ENCODE assay signal across 12 cellular contexts in the genomic region with DNA sequence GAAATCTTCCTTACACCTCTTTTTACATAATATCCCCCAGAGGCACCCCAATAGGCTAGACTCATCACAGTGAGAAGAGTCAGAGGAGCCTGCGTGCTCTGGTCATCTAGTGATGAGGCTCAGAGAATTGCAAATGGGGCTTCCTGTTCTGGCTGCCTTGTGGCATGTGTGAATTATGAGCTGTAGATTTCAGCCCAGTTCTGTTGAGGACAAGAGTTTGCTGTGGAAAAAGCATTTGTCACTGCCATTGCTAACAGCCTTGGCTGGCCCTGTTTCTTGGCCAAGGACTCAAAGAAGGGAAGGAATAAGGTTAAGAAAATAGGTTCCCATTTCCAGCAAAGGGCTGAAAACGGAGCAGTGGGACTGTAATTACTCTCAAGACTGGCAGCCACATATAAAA. TPM values are rescaled to one million over a fixed set of nuclear protein-coding genes. Genes with fewer than 3 reads are reported as not detected.
A peak's percentile ranks its signal among the peaks of the same experiment; 100 is the strongest.
DNase-seq lines count a peak whose midpoint lies in the region; ATAC-seq, FAIRE-seq and TF ChIP-seq lines count a peak whose summit lies in the region.
"Had no signal": no experiment of that assay in that cellular context is flagged by ENCODE, and none has a peak within 500 bp of the region (broad histone marks: within the 10 kb centered on the region; RNA-seq: fewer than 3 reads in every experiment).

No MANE protein-coding gene starts in this region.

- POLR2A ChIA-PET in endothelial cell of umbilical vein (lab: Charles Lee), result interaction anchor here (0.8 kb wide), 1 partner anchor 44 kb away, joined by 6 read pairs; no protein-coding TSS in a partner anchor

- TF ChIP-seq EP300 in transverse colon (IDR thresholded peaks at IDR 0.05; ENCODE audit: low read depth), result no peak

- H4K20me1 ChIP-seq in endothelial cell of umbilical vein (replicated peaks; ENCODE audit: control insufficient read depth, extremely low read depth, insufficient read depth, low read length), result no peaks in the 10 kb centered on the region

- no peak overlapping the region for H3K9ac ChIP-seq in endothelial cell of umbilical vein (replicated peaks; ENCODE audit: extremely low read depth, insufficient read depth, low read length)

- ATAC-seq in RWPE2 (ENCODE audit: low read depth), result no peak

- H3K27ac ChIP-seq in RWPE2 (ENCODE audit: poor library complexity, severe bottlenecking) (no peak overlapping the region), endothelial cell of umbilical vein (ENCODE audit: insufficient read depth, low read depth, low read length) (peak overlapping the region; percentile 77), transverse colon (peak overlapping the region; percentile 49 to 78 (median 64))

- no peak for FAIRE-seq in endothelial cell of umbilical vein (lab: Jason Lieb, UNC)
- FAIRE-seq: bronchial epithelial cell, RCC 7860 had no signal

- no peaks in the 10 kb centered on the region for H3K79me2 ChIP-seq in endothelial cell of umbilical vein (ENCODE audit: control insufficient read depth, insufficient read depth, low read length)

- H3K9me1 ChIP-seq in endothelial cell of umbilical vein (replicated peaks; ENCODE audit: control insufficient read depth, extremely low read depth, insufficient read depth, low read length), result no peaks in the 10 kb centered on the region

- peaks cover 97% of the 10 kb centered on the region for H3K36me3 ChIP-seq in RWPE2 (ENCODE audit: low read depth)
- peaks cover 13 to 28% of the 10 kb centered on the region in 2 experiments for H3K36me3 ChIP-seq in endothelial cell of umbilical vein (ENCODE audit: control insufficient read depth in 2 of 2, extremely low read depth in 1 of 2, insufficient read depth in 2 of 2, low read length in 2 of 2)
- peaks cover 0 to 21% (median 10%) of the 10 kb centered on the region in 4 donors for H3K36me3 ChIP-seq in transverse colon

- TF ChIP-seq POLR2A in endothelial cell of umbilical vein (IDR thresholded peaks at IDR 0.05; ENCODE audit: low read depth, low read length) (no peak), transverse colon (IDR thresholded peaks at IDR 0.05) (no peak)

- BruUV-seq in endothelial cell of umbilical vein (replicated peaks; lab: Mats Ljungman, UMichigan), result TSS peak; percentile 63

- H3K4me3 ChIP-seq in RWPE2 (ENCODE audit: severe bottlenecking) (no peak overlapping the region), endothelial cell of umbilical vein (replicated peaks in 1 of 3; ENCODE audit: insufficient read depth in 1 of 3, low read depth in 1 of 3, low read length in 3 of 3) (no peak overlapping the region), transverse colon (no peak overlapping the region)

- CTCF ChIA-PET in endothelial cell of umbilical vein (lab: Charles Lee), result interaction anchor here (0.6 to 2.0 kb wide), 5 partner anchors 23 to 303 kb away, joined by 3 to 8 read pairs (median 3); no protein-coding TSS in a partner anchor

- WGBS in transverse colon (ENCODE audit: low coverage in 1 of 2), 2 donors, result 77% methylated on average over 2 of the region's 2 CpGs; no CpG with 5 or more reads in 1 of the 2 donors

- H3K4me1 ChIP-seq in RWPE2 (ENCODE audit: insufficient read depth, poor library complexity, severe bottlenecking) (no peaks in the 10 kb centered on the region), endothelial cell of umbilical vein (ENCODE audit: control insufficient read depth, extremely low read depth, insufficient read depth, low read length) (peaks cover 29% of the 10 kb centered on the region), transverse colon (no peaks in the 10 kb centered on the region)

- in situ Hi-C loops in transverse colon (cut with MboI; ENCODE audit: low pct_ligation_motif_present in 1 of 4, low pct_unique_long_range_greater_than_20kb in 1 of 4, low sequenced_read_pairs in 3 of 4) (no loop called here), GM13976 (cut with MboI; ENCODE audit: low sequenced_read_pairs, unreplicated experiment) (no loop called here)

- no peak overlapping the region for H2AFZ ChIP-seq in endothelial cell of umbilical vein (ENCODE audit: low read depth, low read length)

- H3K27me3 ChIP-seq in RWPE2 (ENCODE audit: insufficient read depth, poor library complexity, severe bottlenecking) (no peaks in the 10 kb centered on the region), endothelial cell of umbilical vein (ENCODE audit: control insufficient read depth in 2 of 2, insufficient read depth in 2 of 2, low read length in 2 of 2) (no peaks in the 10 kb centered on the region), transverse colon (no peaks in the 10 kb centered on the region)

- DNase-seq in RWPE2 (ENCODE audit: low spot score), result peak; percentile 0
- DNase-seq in endothelial cell of umbilical vein (ENCODE audit: low read depth, low spot score), result peak; percentile 79
- peak; percentile 40 for DNase-seq in myocyte (ENCODE audit: low read depth)
- DNase-seq in transverse colon, result no peak
- no peak for DNase-seq in DMS79 treated with DMSO at 0.1 percent for 48 hours (lab: John Stamatoyannopoulos, UW)
- no peak for DNase-seq in GM13976 (ENCODE audit: low spot score)
- DNase-seq in stimulated activated CD4-positive, alpha-beta T cell treated with anti-CD3 and anti-CD28 coated beads, Interleukin-12 subunit alpha, Interleukin-12 subunit beta, amount 100 ng/mL, for 4 hours, result no peak
- DNase-seq: Kasumi-1, NCI-H2171 treated with DMSO at 0.1 percent for 48 hours had no signal

- TF ChIP-seq CTCF in RWPE2 (IDR thresholded peaks at IDR 0.05; ENCODE audit: poor library complexity, severe bottlenecking) (no peak), endothelial cell of umbilical vein (IDR thresholded peaks at IDR 0.05; ENCODE audit: extremely low read depth in 1 of 2, insufficient read depth in 1 of 2, low read depth in 1 of 2, low read length in 2 of 2) (no peak), transverse colon (IDR thresholded peaks at IDR 0.05) (no peak), GM13976 (IDR thresholded peaks at IDR 0.05; ENCODE audit: borderline replicate concordance, control extremely low read depth, extremely low read depth, insufficient read depth, missing control alignments) (no peak)

- dilution Hi-C loops in endothelial cell of umbilical vein (cut with MboI; ENCODE audit: extremely low pct_ligation_motif_present, low sequenced_read_pairs), result no loop called here

- H3K9me3 ChIP-seq in RWPE2 (ENCODE audit: severe bottlenecking), result no peaks in the 10 kb centered on the region
- no peaks in the 10 kb centered on the region for H3K9me3 ChIP-seq in endothelial cell of umbilical vein (replicated peaks; ENCODE audit: control insufficient read depth, insufficient read depth, low read length)
- no peaks in the 10 kb centered on the region for H3K9me3 ChIP-seq in transverse colon

- no peak overlapping the region for H3K4me2 ChIP-seq in endothelial cell of umbilical vein (ENCODE audit: insufficient read depth, low read length)

- intact Hi-C loops in endothelial cell of umbilical vein (cut with micrococcal nuclease), result no loop called here
- intact Hi-C loops in transverse colon (cut with DNase I; ENCODE audit: low total_unique reads), result no loop called here

TF ChIP-seq in endothelial cell of umbilical vein, 7 proteins besides CTCF, POLR2A, EP300 and RAD21:
- TF ChIP-seq POLR2AphosphoS5 (IDR thresholded peaks at IDR 0.05; ENCODE audit: insufficient read depth, low read depth, low read length) (no peak), FOS (IDR thresholded peaks at IDR 0.05; ENCODE audit: borderline replicate concordance, insufficient read depth, low read length) (no peak), EZH2 (IDR thresholded peaks at IDR 0.05; ENCODE audit: borderline replicate concordance, low read depth, low read length, severe bottlenecking) (no peak), GATA2 (IDR thresholded peaks at IDR 0.05; ENCODE audit: insufficient read depth, insufficient read length, low read depth, low read length) (no peak), JUN (IDR thresholded peaks at IDR 0.05; ENCODE audit: borderline replicate concordance, insufficient read depth, insufficient read length, low read depth) (no peak), MYC (IDR thresholded peaks at IDR 0.05; ENCODE audit: low read depth, low read length) (no peak)
- TF ChIP-seq, protein P1, sequence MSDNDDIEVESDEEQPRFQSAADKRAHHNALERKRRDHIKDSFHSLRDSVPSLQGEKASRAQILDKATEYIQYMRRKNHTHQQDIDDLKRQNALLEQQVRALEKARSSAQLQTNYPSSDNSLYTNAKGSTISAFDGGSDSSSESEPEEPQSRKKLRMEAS (IDR thresholded peaks at IDR 0.05; ENCODE audit: insufficient read depth, insufficient read length), result no peak

RNA-seq across cellular contexts. Expression of a gene that starts 30.7 kb away (rescaled TPM):
- not detected in 2 replicates for total RNA-seq in endothelial cell of umbilical vein
- polyA plus RNA-seq in endothelial cell of umbilical vein, result not detected in 2 replicates
- polyA plus RNA-seq in endothelial cell of umbilical vein (2011; cell fraction: cytosol; rRNA removed), result not detected in 2 replicates
- polyA plus RNA-seq in endothelial cell of umbilical vein (2011; cell fraction: nucleus; rRNA removed), result not detected in 2 replicates
- polyA plus RNA-seq in endothelial cell of umbilical vein (2012), result not detected in 2 replicates
- polyA minus RNA-seq in endothelial cell of umbilical vein, result not detected in 2 replicates
- polyA minus RNA-seq in endothelial cell of umbilical vein (2011; cell fraction: cytosol; rRNA and poly(A)+ RNA removed), result not detected
- not detected in 2 replicates for polyA minus RNA-seq in endothelial cell of umbilical vein (2011; cell fraction: nucleus; rRNA and poly(A)+ RNA removed)
- total RNA-seq in myocyte, result not detected in 2 replicates
- not detected for polyA plus RNA-seq in myocyte (2012)
- not detected for total RNA-seq in transverse colon
- total RNA-seq: bronchial epithelial cell, glomerular endothelial cell had no signal

RNA-seq across cellular contexts. Expression of a gene that starts 50.5 kb away (rescaled TPM):
- total RNA-seq in endothelial cell of umbilical vein (19.4 and 19.7 TPM in 2 replicates), myocyte (6.2 and 7.6 TPM in 2 replicates), transverse colon (1 to 10 TPM in 3 of 4 donors, not detected in 1; 3.7 to 4.8 (median 4.1) TPM)
- polyA plus RNA-seq in endothelial cell of umbilical vein, result 6.3 and 7.9 TPM in 2 replicates
- 10.1 and 10.7 TPM in 2 replicates for polyA plus RNA-seq in endothelial cell of umbilical vein (2011; cell fraction: cytosol; rRNA removed)
- 2.2 and 4.7 TPM in 2 replicates for polyA plus RNA-seq in endothelial cell of umbilical vein (2011; cell fraction: nucleus; rRNA removed)
- 10.7 and 15.0 TPM in 2 replicates for polyA plus RNA-seq in endothelial cell of umbilical vein (2012)
- 2.2 and 4.8 TPM in 2 replicates for polyA minus RNA-seq in endothelial cell of umbilical vein
- polyA minus RNA-seq in endothelial cell of umbilical vein (2011; cell fraction: cytosol; rRNA and poly(A)+ RNA removed), result 6.6 TPM
- 0.96 and 1.1 TPM in 2 replicates for polyA minus RNA-seq in endothelial cell of umbilical vein (2011; cell fraction: nucleus; rRNA and poly(A)+ RNA removed)
- polyA plus RNA-seq in myocyte (2012), result 3.5 TPM

Comparison
In these comparisons a context has a peak if more than half of its experiments do, and no peak if none do; other contexts are left out.
1. DNase-seq: peak in RWPE2 (single experiment), endothelial cell of umbilical vein (single experiment) and myocyte (single experiment); none in transverse colon (single experiment), DMS79 treated with DMSO at 0.1 percent for 48 hours (single experiment), GM13976 (single experiment) and stimulated activated CD4-positive, alpha-beta T cell treated with anti-CD3 and anti-CD28 coated beads, Interleukin-12 subunit alpha, Interleukin-12 subunit beta, amount 100 ng/mL, for 4 hours (single experiment).